Comparison of ENCODE assay signal across 1 cellular context in the genomic region with DNA sequence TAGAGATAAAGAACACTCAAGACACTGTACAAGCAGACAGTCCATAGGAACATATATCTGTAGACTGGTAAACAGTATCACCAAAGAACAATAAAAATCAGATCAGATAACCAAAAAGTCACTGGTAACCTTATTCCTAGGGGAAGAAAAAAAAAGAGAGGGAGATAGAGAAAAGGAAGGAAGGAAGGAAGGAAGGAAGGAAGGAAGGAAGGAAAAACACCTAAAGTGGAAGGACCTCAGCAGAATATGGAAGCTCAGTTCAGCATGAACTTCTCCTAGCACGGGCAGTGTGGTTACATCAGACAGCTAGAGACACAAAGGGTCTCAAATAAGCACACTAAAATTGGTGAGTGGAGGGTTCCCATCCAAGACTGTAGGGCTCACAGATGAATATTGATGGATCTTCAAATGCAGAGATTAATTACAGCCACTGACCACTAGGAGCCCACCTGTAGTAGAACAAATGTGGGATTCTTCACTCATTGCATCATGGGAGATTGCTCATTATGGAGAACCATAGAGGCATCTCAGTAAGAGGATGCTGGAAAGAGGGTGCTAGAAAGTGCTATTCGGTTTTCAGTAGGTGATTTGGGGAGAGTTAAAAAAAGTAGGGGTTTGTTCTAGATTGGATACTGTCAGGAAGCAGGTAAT.
A peak's percentile ranks its signal among the peaks of the same experiment; 100 is the strongest.
TF ChIP-seq lines count a peak whose summit lies in the region.

No MANE protein-coding gene starts in this region.

TF ChIP-seq in K562, 482 proteins besides CTCF, POLR2A, EP300 and RAD21:
- TF ChIP-seq CBX3 (IDR thresholded peaks at IDR 0.05; ENCODE audit: borderline replicate concordance in 1 of 2, low read length in 2 of 2) (peak in 1 of 2 experiments; percentile 41; a peak in 1 of 3 replicates), EHMT2 (IDR thresholded peaks at IDR 0.05) (0 out of 2 replicates have a peak, but pooled peaks have one; percentile 27), NCOA2 (IDR thresholded peaks at IDR 0.05; ENCODE audit: partially characterized antibody in 2 of 2) (no peak)
- TF ChIP-seq, protein P1, sequence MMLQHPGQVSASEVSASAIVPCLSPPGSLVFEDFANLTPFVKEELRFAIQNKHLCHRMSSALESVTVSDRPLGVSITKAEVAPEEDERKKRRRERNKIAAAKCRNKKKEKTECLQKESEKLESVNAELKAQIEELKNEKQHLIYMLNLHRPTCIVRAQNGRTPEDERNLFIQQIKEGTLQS (IDR thresholded peaks at IDR 0.05): peak; percentile 25; the same call in 1 of the 2 replicates
- TF ChIP-seq, protein P1 (CRISPR knock-in tag; conservative IDR thresholded peaks at IDR 0.05): no peak
